Comparison of ENCODE assay signal across 24 cellular contexts in genomic region chr3:27930052-27930602, GRCh38.
"Had no signal": no experiment of that assay in that cellular context is flagged by ENCODE, and none has a peak within 500 bp of the region (broad histone marks: within the 10 kb centered on the region; RNA-seq: fewer than 3 reads in every experiment).

No MANE protein-coding gene starts in this region.

- H3K36me3 ChIP-seq: breast epithelium had no signal

- H3K9me3 Mint-ChIP-seq: activated CD8-positive, alpha-beta T cell treated with anti-CD3 and anti-CD28 coated beads for 36 hours; activated naive CD4-positive, alpha-beta T cell treated with anti-CD3 and anti-CD28 coated beads for 36 hours had no signal

- H3K27ac Mint-ChIP-seq: activated CD8-positive, alpha-beta T cell treated with anti-CD3 and anti-CD28 coated beads for 36 hours; activated naive CD4-positive, alpha-beta T cell treated with anti-CD3 and anti-CD28 coated beads for 36 hours; activated naive CD8-positive, alpha-beta T cell; T-cell had no signal

- H3K36me3 Mint-ChIP-seq: activated naive CD8-positive, alpha-beta T cell; T-cell had no signal

- H3K27me3 Mint-ChIP-seq: activated CD8-positive, alpha-beta T cell treated with anti-CD3 and anti-CD28 coated beads for 36 hours; activated naive CD8-positive, alpha-beta T cell; T-cell had no signal

- ATAC-seq: activated CD8-positive, alpha-beta T cell treated with anti-CD3 and anti-CD28 coated beads for 36 hours; K562; T-cell had no signal

- H3K9me3 ChIP-seq: breast epithelium had no signal

- H3K27ac ChIP-seq: breast epithelium, SK-N-MC, VCaP had no signal

- H3K4me1 ChIP-seq: breast epithelium had no signal

- DNase-seq: activated CD4-positive, CD25-positive, alpha-beta regulatory T cell; activated CD8-positive, alpha-beta memory T cell treated with anti-CD3 and anti-CD28 coated beads, Interleukin-2, amount 50 U/mL, for 4 hours; activated CD8-positive, alpha-beta T cell treated with anti-CD3 and anti-CD28 coated beads for 36 hours; activated gamma-delta T cell; activated naive CD4-positive, alpha-beta T cell treated with anti-CD3 and anti-CD28 coated beads for 36 hours; aorta; caudate nucleus; Kasumi-1; NCI-H1048; NCI-H1930; NCI-H2171 treated with DMSO at 0.1 percent for 48 hours; NCI-H345; NCI-H510A; NCI-H526 treated with DMSO at 0.1 percent for 48 hours; NCI-H82; SIG-M5; T-cell; T-helper 2 cell; T1000 had no signal

- FAIRE-seq: K562 had no signal

- H3K4me3 ChIP-seq: breast epithelium, K562, SK-N-MC had no signal

- H3K27me3 ChIP-seq: breast epithelium had no signal

- H3K4me3 Mint-ChIP-seq: activated CD8-positive, alpha-beta T cell treated with anti-CD3 and anti-CD28 coated beads for 36 hours; activated naive CD4-positive, alpha-beta T cell treated with anti-CD3 and anti-CD28 coated beads for 36 hours; activated naive CD8-positive, alpha-beta T cell; T-cell had no signal
